9 cellular contexts compared by ENCODE assay signal in genomic region chr5:137619191-137619870, GRCh38.
DNase-seq lines count a peak whose midpoint lies in the region; ATAC-seq and TF ChIP-seq lines count a peak whose summit lies in the region.
"Had no signal": no experiment of that assay in that cellular context is flagged by ENCODE, and none has a peak within 500 bp of the region (broad histone marks: within the 10 kb centered on the region; RNA-seq: fewer than 3 reads in every experiment).

No MANE protein-coding gene starts in this region.

- CTCF ChIA-PET in activated CD4-positive, alpha-beta T cell treated with anti-CD3 and anti-CD28 coated beads for 36 hours (lab: Charles Lee): interaction anchor here (2.4 to 3.8 kb wide), 2 partner anchors 11 to 15 kb away, joined by 6 to 18 read pairs; no protein-coding TSS in a partner anchor

- POLR2A ChIA-PET in activated CD4-positive, alpha-beta T cell treated with anti-CD3 and anti-CD28 coated beads for 36 hours (lab: Charles Lee): interaction anchor here (0.7 kb wide), 1 partner anchor 134 kb away, joined by 3 read pairs; no protein-coding TSS in a partner anchor

- no peaks in the 10 kb centered on the region for H3K27me3 ChIP-seq in uterus

- H3K9me3 Mint-ChIP-seq in activated CD4-positive, alpha-beta T cell treated with anti-CD3 and anti-CD28 coated beads for 36 hours (ENCODE audit: low read depth): no peaks in the 10 kb centered on the region

- no peak overlapping the region for H3K27ac Mint-ChIP-seq in activated CD4-positive, alpha-beta T cell treated with anti-CD3 and anti-CD28 coated beads for 36 hours

- peak; percentile 19 to 50 for ATAC-seq in left cardiac atrium
- no peak for ATAC-seq in activated CD4-positive, alpha-beta T cell treated with anti-CD3 and anti-CD28 coated beads for 36 hours

- no peak for TF ChIP-seq POLR2A in uterus (IDR thresholded peaks at IDR 0.05)

- no peaks in the 10 kb centered on the region for H3K27me3 Mint-ChIP-seq in activated CD4-positive, alpha-beta T cell treated with anti-CD3 and anti-CD28 coated beads for 36 hours

- peak in 2 of 3 experiments; percentile 8 to 51 for DNase-seq in NCI-H1417 (lab: John Stamatoyannopoulos, UW)
- DNase-seq in NCI-H1417 treated with DMSO at 0.1 percent for 48 hours (lab: John Stamatoyannopoulos, UW): no peak
- peak; percentile 65 for DNase-seq in T1000 (lab: John Stamatoyannopoulos, UW)
- DNase-seq in left cardiac atrium: peak; percentile 73
- DNase-seq in uterus: peak; percentile 42 to 62
- no peak for DNase-seq in GM13976 (ENCODE audit: low spot score)
- DNase-seq in activated CD4-positive, alpha-beta T cell treated with anti-CD3 and anti-CD28 coated beads for 36 hours: no peak
- no peak for DNase-seq in activated CD8-positive, alpha-beta memory T cell treated with anti-CD3 and anti-CD28 coated beads, Interleukin-2, amount 50 U/mL, for 48 hours
- DNase-seq: activated effector memory CD4-positive, alpha-beta T cell treated with anti-CD3 and anti-CD28 coated beads, Interleukin-2, amount 50 U/mL, for 16 hours had no signal

- in situ Hi-C loops in GM13976 (cut with MboI; ENCODE audit: low sequenced_read_pairs, unreplicated experiment): no loop called here

- no peak for TF ChIP-seq CTCF in uterus (IDR thresholded peaks at IDR 0.05)
- TF ChIP-seq CTCF in GM13976 (IDR thresholded peaks at IDR 0.05; ENCODE audit: borderline replicate concordance, control extremely low read depth, extremely low read depth, insufficient read depth, missing control alignments): no peak

- H3K4me1 Mint-ChIP-seq in activated CD4-positive, alpha-beta T cell treated with anti-CD3 and anti-CD28 coated beads for 36 hours: peaks cover under 1% of the 10 kb centered on the region

- no peaks in the 10 kb centered on the region for H3K9me3 ChIP-seq in uterus

- intact Hi-C loops in left cardiac atrium (cut with DNase I) (no loop called here), uterus (cut with DNase I; ENCODE audit: low total_unique reads) (no loop called here)
- intact Hi-C loops in activated CD4-positive, alpha-beta T cell treated with anti-CD3 and anti-CD28 coated beads for 36 hours (cut with DNase I, micrococcal nuclease): no loop called here

- no peaks in the 10 kb centered on the region for H3K4me1 ChIP-seq in uterus

- H3K36me3 ChIP-seq in uterus: no peaks in the 10 kb centered on the region

- no peak overlapping the region for H3K4me3 Mint-ChIP-seq in activated CD4-positive, alpha-beta T cell treated with anti-CD3 and anti-CD28 coated beads for 36 hours

- H3K36me3 Mint-ChIP-seq in activated CD4-positive, alpha-beta T cell treated with anti-CD3 and anti-CD28 coated beads for 36 hours (ENCODE audit: low read depth): peaks cover 8% of the 10 kb centered on the region

- H3K27ac ChIP-seq in uterus: peak overlapping the region; percentile 53 to 63

- H3K4me3 ChIP-seq in uterus: no peak overlapping the region

Comparison
In these comparisons a context has a peak if more than half of its experiments do, and no peak if none do; other contexts are left out.
1. DNase-seq: peak in NCI-H1417 (2 of 3), T1000 (single experiment), left cardiac atrium (single experiment) and uterus (2 of 2); none in NCI-H1417 treated with DMSO at 0.1 percent for 48 hours (single experiment), GM13976 (single experiment), activated CD4-positive, alpha-beta T cell treated with anti-CD3 and anti-CD28 coated beads for 36 hours (single experiment) and activated CD8-positive, alpha-beta memory T cell treated with anti-CD3 and anti-CD28 coated beads, Interleukin-2, amount 50 U/mL, for 48 hours (single experiment).